19 cellular contexts compared by ENCODE assay signal in the genomic region with DNA sequence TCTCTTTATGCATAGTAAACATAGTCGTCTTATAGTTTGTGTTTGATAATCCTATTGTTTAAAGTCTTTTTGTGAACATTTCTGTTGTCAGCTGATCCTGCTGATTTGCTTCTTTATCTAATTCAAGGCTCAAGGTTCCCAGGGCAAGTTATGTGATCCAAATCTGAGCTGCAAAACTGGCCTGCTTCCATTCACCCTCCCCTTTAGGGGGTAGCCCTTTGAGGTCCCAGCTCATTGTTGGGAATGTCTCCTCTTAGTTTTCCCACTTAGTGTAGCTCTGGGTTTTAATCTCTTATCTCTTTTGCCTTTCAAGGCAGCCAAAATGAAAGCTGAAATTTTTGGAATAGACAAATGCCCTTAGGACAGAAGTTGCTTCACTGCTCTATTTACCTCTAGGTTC. TPM values are rescaled to one million over a fixed set of nuclear protein-coding genes. Genes with fewer than 3 reads are reported as not detected.
DNase-seq lines count a peak whose midpoint lies in the region; ATAC-seq, FAIRE-seq and TF ChIP-seq lines count a peak whose summit lies in the region.
"Had no signal": no experiment of that assay in that cellular context is flagged by ENCODE, and none has a peak within 500 bp of the region (broad histone marks: within the 10 kb centered on the region; RNA-seq: fewer than 3 reads in every experiment).

No MANE protein-coding gene starts in this region.

- H3K4me1 ChIP-seq in HUES64 (ENCODE audit: insufficient read depth, low read length), result peaks cover 57% of the 10 kb centered on the region
- peaks cover 2 to 19% (median 10%) of the 10 kb centered on the region in 4 experiments; a peak in 4 of 7 replicates for H3K4me1 ChIP-seq in H1 (replicated peaks in 1 of 4; ENCODE audit: control insufficient read depth in 3 of 4, insufficient read depth in 4 of 4, low read length in 3 of 4)
- peaks cover 5% of the 10 kb centered on the region for H3K4me1 ChIP-seq in mesendoderm (ENCODE audit: control insufficient read depth, low read depth, low read length)
- H3K4me1 ChIP-seq: SJCRH30 had no signal

- H4K91ac ChIP-seq in H1 (replicated peaks; ENCODE audit: insufficient read length, low read length), result no peak overlapping the region

- no peak overlapping the region for H2BK20ac ChIP-seq in H1 (ENCODE audit: low read length)

- peaks cover 9% of the 10 kb centered on the region; the same call in 1 of the 2 replicates for H3K9me3 ChIP-seq in HUES64 (ENCODE audit: insufficient read depth, low read depth, low read length)
- H3K9me3 ChIP-seq in H1 (ENCODE audit: insufficient read depth in 2 of 2, low read depth in 1 of 2, low read length in 1 of 2), result peaks cover 10% of the 10 kb centered on the region in 2 experiments; a peak in 3 of 4 replicates
- H3K9me3 ChIP-seq: SJCRH30 had no signal

- H4K8ac ChIP-seq in H1 (ENCODE audit: extremely low read depth, insufficient read depth, low read length) (no peak overlapping the region), mesendoderm (ENCODE audit: low read depth, low read length) (no peak overlapping the region)

- peaks cover 0 to 67% of the 10 kb centered on the region in 2 experiments; a peak in 2 of 4 replicates for H3K79me2 ChIP-seq in H1 (ENCODE audit: control insufficient read depth in 1 of 2, insufficient read depth in 2 of 2, low read length in 2 of 2)
- peaks cover 3% of the 10 kb centered on the region for H3K79me2 ChIP-seq in mesendoderm (ENCODE audit: control insufficient read depth, insufficient read depth, low read length)

- peaks cover 30% of the 10 kb centered on the region for H3K36me3 ChIP-seq in HUES64 (ENCODE audit: insufficient read depth, low read length)
- peaks cover 0 to 19% (median 5%) of the 10 kb centered on the region in 4 experiments; a peak in 3 of 8 replicates for H3K36me3 ChIP-seq in H1 (ENCODE audit: control insufficient read depth in 2 of 4, insufficient read depth in 4 of 4, low read length in 3 of 4)
- no peaks in the 10 kb centered on the region for H3K36me3 ChIP-seq in mesendoderm (ENCODE audit: control insufficient read depth, insufficient read depth, low read length)
- H3K36me3 ChIP-seq: SJCRH30 had no signal

- H2AFZ ChIP-seq in H1 (ENCODE audit: low read length), result no peak overlapping the region
- H2AFZ ChIP-seq: GM23248 had no signal

- no peak overlapping the region for H2BK12ac ChIP-seq in H1 (ENCODE audit: low read depth, low read length)

- H3K27me3 ChIP-seq in HUES64 (ENCODE audit: insufficient read depth, low read length) (no peaks in the 10 kb centered on the region), H1 (replicated peaks in 1 of 4; ENCODE audit: control insufficient read depth in 3 of 4, extremely low read depth in 1 of 4, insufficient read depth in 3 of 4, low read length in 3 of 4) (no peaks in the 10 kb centered on the region), mesendoderm (ENCODE audit: insufficient read depth, low read length, poor library complexity) (no peaks in the 10 kb centered on the region)
- H3K27me3 ChIP-seq: SJCRH30 had no signal

- CTCF ChIA-PET in H1 (lab: Charles Lee; ENCODE audit: partially characterized antibody), result interaction anchor here (1.4 kb wide), 1 partner anchor 212 kb away, joined by 3 read pairs; no protein-coding TSS in a partner anchor

- H3K18ac ChIP-seq in H1 (ENCODE audit: extremely low read depth, low read length) (no peak overlapping the region), mesendoderm (ENCODE audit: low read length) (no peak overlapping the region)

- H3K9ac ChIP-seq in HUES64 (ENCODE audit: low read depth, low read length) (peak overlapping the region; percentile 67), H1 (replicated peaks in 1 of 4; ENCODE audit: extremely low read depth in 1 of 4, low read depth in 3 of 4, low read length in 3 of 4) (no peak overlapping the region), mesendoderm (ENCODE audit: low read length) (no peak overlapping the region)
- H3K9ac ChIP-seq: GM23248 had no signal

- peak overlapping the region; percentile 26; the same call in 1 of the 2 replicates for H3K4me3 ChIP-seq in HUES64 (ENCODE audit: low read length)
- peak overlapping the region in 1 of 4 experiments; percentile 47; a peak in 2 of 8 replicates for H3K4me3 ChIP-seq in H1 (ENCODE audit: extremely low read depth in 1 of 4, insufficient read depth in 2 of 4, low read depth in 3 of 4, low read length in 4 of 4)
- H3K4me3 ChIP-seq in mesendoderm (ENCODE audit: low read length), result no peak overlapping the region
- H3K4me3 ChIP-seq: GM23248, SJCRH30 had no signal

- H3K4me2 ChIP-seq in H1 (ENCODE audit: insufficient read depth in 1 of 2, low read depth in 2 of 2, low read length in 2 of 2) (peak overlapping the region; percentile 54 to 61; a peak in 3 of 4 replicates), mesendoderm (ENCODE audit: low read length) (no peak overlapping the region)

- H2BK15ac ChIP-seq in H1 (ENCODE audit: low read length), result no peak overlapping the region
- no peak overlapping the region for H2BK15ac ChIP-seq in mesendoderm (replicated peaks; ENCODE audit: low read depth)

- intact Hi-C loops in left ventricle myocardium superior (cut with micrococcal nuclease), result no loop called here

- TF ChIP-seq CTCF in D721Med (IDR thresholded peaks at IDR 0.05; ENCODE audit: insufficient read depth, missing control alignments) (no peak), H1 (IDR thresholded peaks at IDR 0.05; ENCODE audit: control extremely low read depth in 1 of 3, insufficient read depth in 1 of 3, low read depth in 1 of 3, low read length in 3 of 3) (no peak)

- no peak overlapping the region for H3K14ac ChIP-seq in H1 (ENCODE audit: insufficient read length)

- no peak for DNase-seq in D721Med (ENCODE audit: insufficient read length, low spot score)
- DNase-seq in H1 (ENCODE audit: low read depth in 1 of 2, low spot score in 2 of 2), result no peak
- peak; percentile 66 for DNase-seq in mesendoderm
- DNase-seq in left ventricle myocardium superior, result no peak
- no peak for DNase-seq in DMS53 treated with DMSO at 0.1 percent for 48 hours (lab: John Stamatoyannopoulos, UW; ENCODE audit: unreplicated experiment)
- DNase-seq: 8988T, COR-L47, GM23248, NCI-H1092 treated with DMSO at 0.1 percent for 48 hours, NCI-H146, NCI-H2081, SJCRH30 had no signal

- H3K4ac ChIP-seq in H1 (replicated peaks; ENCODE audit: insufficient read length, low read depth, low read length), result no peak overlapping the region
- no peak overlapping the region for H3K4ac ChIP-seq in mesendoderm (ENCODE audit: low read depth, low read length)

- no peak overlapping the region for H2BK120ac ChIP-seq in H1 (replicated peaks; ENCODE audit: low read depth, low read length)
- H2BK120ac ChIP-seq in mesendoderm (ENCODE audit: low read depth, low read length), result no peak overlapping the region

- H2AK5ac ChIP-seq in H1 (ENCODE audit: low read depth, low read length) (no peak overlapping the region), mesendoderm (ENCODE audit: low read length) (no peak overlapping the region)

- no peak for TF ChIP-seq RAD21 in H1 (IDR thresholded peaks at IDR 0.05 in 1 of 2, conservative IDR thresholded peaks at IDR 0.05 in 1 of 2; ENCODE audit: low read depth in 2 of 2, low read length in 2 of 2)

- H3K27ac ChIP-seq in HUES64 (ENCODE audit: low read depth, low read length) (peak overlapping the region; percentile 85), H1 (ENCODE audit: low read depth, low read length) (peak overlapping the region; percentile 39; the same call in 1 of the 2 replicates), mesendoderm (ENCODE audit: low read depth, low read length) (no peak overlapping the region)
- H3K27ac ChIP-seq: GM23248, SJCRH30 had no signal

- ATAC-seq in HG02571 (IDR thresholded peaks at IDR 0.05; ENCODE audit: unreplicated experiment), result no peak
- no peak for ATAC-seq in left ventricle myocardium superior
- no peak for ATAC-seq in HG03139 (IDR thresholded peaks at IDR 0.05; ENCODE audit: unreplicated experiment)
- ATAC-seq: Panc1 had no signal

- TF ChIP-seq POLR2A in H1 (IDR thresholded peaks at IDR 0.05; ENCODE audit: control extremely low read depth in 1 of 2, low read depth in 2 of 2, low read length in 2 of 2), result no peak

- H4K5ac ChIP-seq in H1 (ENCODE audit: insufficient read length, low read depth, low read length) (no peak overlapping the region), mesendoderm (ENCODE audit: low read length) (no peak overlapping the region)

- POLR2A ChIA-PET in H1 (lab: Charles Lee; ENCODE audit: partially characterized antibody), result interaction anchor here (1.9 kb wide), 1 partner anchor 40 kb away, joined by 7 read pairs; a partner anchor contains a TSS

- no peaks in the 10 kb centered on the region for H4K20me1 ChIP-seq in H1 (replicated peaks in 1 of 2; ENCODE audit: control insufficient read depth in 1 of 2, insufficient read depth in 2 of 2, low read length in 2 of 2)

- FAIRE-seq in D721Med (lab: Jason Lieb, UNC), result peak; percentile 88
- FAIRE-seq in H1 (lab: Jason Lieb, UNC), result no peak
- FAIRE-seq: GM12892, GM18507, HTR-8/SVneo had no signal

- H3K23ac ChIP-seq in H1 (ENCODE audit: insufficient read length) (no peak overlapping the region), mesendoderm (ENCODE audit: low read length) (no peak overlapping the region)

- no CpG with 5 or more reads among the region's 1 CpG for WGBS in HUES64
- WGBS in H1 (ENCODE audit: extremely low coverage in 1 of 2, insufficient coverage in 1 of 2, insufficient read length in 1 of 2, insufficient replicate concordance in 2 of 2, low coverage in 1 of 2, low lambda C conversion rate in 2 of 2, missing lambda C conversion rate in 1 of 2), 2 experiments, result 0% methylated on average over 1 of the region's 1 CpG; no CpG with 5 or more reads in 1 of the 2 experiments
- WGBS in mesendoderm (ENCODE audit: extremely low coverage, insufficient coverage, low lambda C conversion rate), result no CpG with 5 or more reads among the region's 1 CpG

- no peaks in the 10 kb centered on the region for H3K23me2 ChIP-seq in H1 (ENCODE audit: low read depth, low read length)

- H3K79me1 ChIP-seq in H1 (ENCODE audit: low read depth, low read length) (no peaks in the 10 kb centered on the region), mesendoderm (ENCODE audit: low read length) (no peaks in the 10 kb centered on the region)

- TF ChIP-seq EP300 in H1 (IDR thresholded peaks at IDR 0.05; ENCODE audit: borderline replicate concordance in 1 of 2, low read depth in 2 of 2, low read length in 2 of 2), result no peak

- H3K56ac ChIP-seq in H1 (replicated peaks; ENCODE audit: insufficient read length, low read depth, low read length), result no peak overlapping the region
- no peak overlapping the region for H3K56ac ChIP-seq in mesendoderm (ENCODE audit: low read length)

- H2BK5ac ChIP-seq in H1 (ENCODE audit: low read depth, low read length), result peak overlapping the region; percentile 52; the same call in 1 of the 2 replicates
- no peak overlapping the region for H2BK5ac ChIP-seq in mesendoderm (ENCODE audit: low read length)

RNA-seq across cellular contexts. Expression of a gene that starts 40.2 kb away (rescaled TPM):
- polyA plus RNA-seq in HUES64 (2013, experiment 1 of 2), result 117 TPM
- polyA plus RNA-seq in HUES64 (2013, experiment 2 of 2), result 144 TPM
- 91.1 TPM in 2 replicates for total RNA-seq in H1 (2021; fragmentation: NEBNext Ultra II Directional; extraction: Animal tissue kit (Norgen Biotek cat#: 25700))
- polyA plus RNA-seq in H1 (2011; rRNA removed), result 91.0 and 106 TPM in 2 replicates
- 56.9 TPM for polyA plus RNA-seq in H1 (2011; cell fraction: cytosol; rRNA removed)
- 93.1 TPM for polyA plus RNA-seq in H1 (2011; cell fraction: nucleus; rRNA removed)
- 84.6 to 116 TPM (median 102 TPM) in 4 replicates for polyA plus RNA-seq in H1 (2012, experiment 1 of 2)
- polyA plus RNA-seq in H1 (2012, experiment 2 of 2), result 97.0 TPM
- polyA plus RNA-seq in H1 (2013, experiment 1 of 2), result 88.6 TPM
- 90.3 TPM for polyA plus RNA-seq in H1 (2013, experiment 2 of 2)
- 59.1 and 90.6 TPM in 2 replicates for polyA minus RNA-seq in H1 (2011; rRNA and poly(A)+ RNA removed)
- 60.5 TPM for polyA minus RNA-seq in H1 (2011; cell fraction: cytosol; rRNA and poly(A)+ RNA removed)
- 35.4 TPM for polyA minus RNA-seq in H1 (2011; cell fraction: nucleus; rRNA and poly(A)+ RNA removed)
- polyA plus RNA-seq in mesendoderm (2013, experiment 1 of 2), result 153 TPM
- polyA plus RNA-seq in mesendoderm (2013, experiment 2 of 2), result 151 TPM
- 68.3 TPM for total RNA-seq in left ventricle myocardium superior
